In the genomic region with DNA sequence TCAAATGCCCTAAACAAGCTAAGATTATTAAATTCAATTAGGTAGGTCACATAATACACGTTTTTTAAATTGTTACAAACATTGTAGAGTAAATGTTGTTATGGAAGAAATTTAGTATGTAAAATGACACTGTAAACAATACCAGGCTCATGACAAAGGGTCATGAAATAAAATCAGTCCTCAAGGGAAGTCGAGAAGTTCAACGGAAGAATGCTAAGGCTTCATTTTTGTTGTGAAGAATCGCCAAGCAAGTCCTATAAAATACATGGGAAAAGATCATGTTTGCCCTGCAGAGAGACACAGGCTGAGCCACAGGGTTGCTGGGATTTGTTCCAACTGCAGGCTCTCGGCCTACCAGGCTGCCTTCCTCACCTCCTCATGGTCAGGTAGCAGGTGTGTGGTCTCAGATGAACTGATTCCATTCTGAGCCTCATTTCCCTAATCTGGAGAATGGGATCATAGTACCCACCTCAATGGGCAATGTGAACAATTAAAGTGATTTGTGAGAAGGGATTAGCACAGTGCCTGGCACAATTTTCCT, we compare ENCODE assay signal across 34 cellular contexts.
"Had no signal": no experiment of that assay in that cellular context is flagged by ENCODE, and none has a peak within 500 bp of the region (broad histone marks: within the 10 kb centered on the region; RNA-seq: fewer than 3 reads in every experiment).

No MANE protein-coding gene starts in this region.

- H3K27ac ChIP-seq: brain microvascular endothelial cell, Peyer's patch had no signal

- H3K36me3 ChIP-seq: brain microvascular endothelial cell, Peyer's patch had no signal

- H3K4me1 Mint-ChIP-seq: activated CD4-positive, alpha-beta T cell treated with anti-CD3 and anti-CD28 coated beads, Interleukin-2, amount 10 ng/mL, durations not matched to agents 7 days and 5 days; activated naive CD4-positive, alpha-beta T cell treated with anti-CD3 and anti-CD28 coated beads, Interleukin-2, amount 10 ng/mL, durations not matched to agents 7 days and 5 days had no signal

- H3K27ac Mint-ChIP-seq: activated CD4-positive, alpha-beta T cell treated with anti-CD3 and anti-CD28 coated beads for 36 hours; activated CD4-positive, alpha-beta T cell treated with anti-CD3 and anti-CD28 coated beads, Interleukin-2, amount 10 ng/mL, durations not matched to agents 7 days and 5 days; activated naive CD4-positive, alpha-beta T cell treated with anti-CD3 and anti-CD28 coated beads, Interleukin-2, amount 10 ng/mL, durations not matched to agents 7 days and 5 days; activated naive CD8-positive, alpha-beta T cell; activated naive CD8-positive, alpha-beta T cell treated with anti-CD3 and anti-CD28 coated beads, Interleukin-2, amount 50 U/mL, for 24 hours; activated T-helper 1 cell treated with anti-CD3 and anti-CD28 coated beads, Interleukin-12 subunit alpha, Interleukin-12 subunit beta, Interleukin-2, Interleukin-4 antibody, amounts not matched to agents 30 ng/mL and 10 ng/mL and 1 ng/mL, durations not matched to agents 14 hours and 24 hours and 36 hours; WTC11 had no signal

- H3K4me3 Mint-ChIP-seq: activated CD4-positive, alpha-beta T cell treated with anti-CD3 and anti-CD28 coated beads for 36 hours; activated CD4-positive, alpha-beta T cell treated with anti-CD3 and anti-CD28 coated beads, Interleukin-2, amount 10 ng/mL, durations not matched to agents 7 days and 5 days; activated naive CD4-positive, alpha-beta T cell treated with anti-CD3 and anti-CD28 coated beads, Interleukin-2, amount 10 ng/mL, durations not matched to agents 7 days and 5 days; activated naive CD8-positive, alpha-beta T cell; activated naive CD8-positive, alpha-beta T cell treated with anti-CD3 and anti-CD28 coated beads, Interleukin-2, amount 50 U/mL, for 24 hours; activated T-cell treated with anti-CD3 and anti-CD28 coated beads, Interleukin-2, amount 50 U/mL, for 4 hours; activated T-helper 1 cell treated with anti-CD3 and anti-CD28 coated beads, Interleukin-12 subunit alpha, Interleukin-12 subunit beta, Interleukin-2, Interleukin-4 antibody, amounts not matched to agents 30 ng/mL and 10 ng/mL and 1 ng/mL, durations not matched to agents 14 hours and 24 hours and 36 hours; WTC11 had no signal

- H3K9me3 Mint-ChIP-seq: activated naive CD8-positive, alpha-beta T cell treated with anti-CD3 and anti-CD28 coated beads, Interleukin-2, amount 50 U/mL, for 24 hours; activated T-cell treated with anti-CD3 and anti-CD28 coated beads, Interleukin-2, amount 50 U/mL, for 4 hours had no signal

- H3K27me3 ChIP-seq: brain microvascular endothelial cell, Peyer's patch had no signal

- H3K27me3 Mint-ChIP-seq: activated naive CD8-positive, alpha-beta T cell; activated naive CD8-positive, alpha-beta T cell treated with anti-CD3 and anti-CD28 coated beads, Interleukin-2, amount 50 U/mL, for 24 hours had no signal

- H3K36me3 Mint-ChIP-seq: activated naive CD4-positive, alpha-beta T cell treated with anti-CD3 and anti-CD28 coated beads, Interleukin-2, amount 10 ng/mL, durations not matched to agents 7 days and 5 days had no signal

- ATAC-seq: activated CD4-positive, alpha-beta T cell treated with anti-CD3 and anti-CD28 coated beads for 36 hours; activated CD4-positive, CD25-positive, alpha-beta regulatory T cell treated with anti-CD3 and anti-CD28 coated beads, Interleukin-2, amount 50 U/mL, for 24 hours; activated naive CD8-positive, alpha-beta T cell treated with anti-CD3 and anti-CD28 coated beads, Interleukin-2, amount 50 U/mL, for 24 hours; activated T-cell treated with anti-CD3 and anti-CD28 coated beads, Interleukin-2, amount 50 U/mL, for 4 hours; K562; PC-3; SK-N-SH treated with all-trans-retinoic acid at 6 μM for 48 hours; WTC11 had no signal

- H3K4me3 ChIP-seq: K562, Peyer's patch had no signal

- DNase-seq: activated CD4-positive, alpha-beta T cell treated with anti-CD3 and anti-CD28 coated beads for 36 hours; activated CD4-positive, alpha-beta T cell treated with anti-CD3 and anti-CD28 coated beads, Interleukin-2, amount 10 ng/mL, durations not matched to agents 7 days and 5 days; activated CD4-positive, alpha-beta T cell treated with anti-CD3 and anti-CD28 coated beads, Interleukin-2, amount 50 U/mL, for 48 hours; activated CD8-positive, alpha-beta memory T cell treated with anti-CD3 and anti-CD28 coated beads, Interleukin-2, amount 50 U/mL, for 4 hours; activated effector memory CD4-positive, alpha-beta T cell treated with Interleukin-2 at 50 U/mL for 16 hours; activated naive CD4-positive, alpha-beta T cell treated with anti-CD3 and anti-CD28 coated beads, Interleukin-2, amount 10 ng/mL, durations not matched to agents 7 days and 5 days; activated naive CD8-positive, alpha-beta T cell treated with anti-CD3 and anti-CD28 coated beads, Interleukin-2, amount 50 U/mL, for 24 hours; activated T-cell treated with anti-CD3 and anti-CD28 coated beads for 4 hours; activated T-cell treated with anti-CD3 and anti-CD28 coated beads, Interleukin-2, amount 50 U/mL, for 4 hours; anterior cingulate cortex; brain microvascular endothelial cell; central memory CD4-positive, alpha-beta T cell; IMR-90; NCI-H1105; NCI-H1436; NCI-H1694; NCI-H1930; NCI-H2081 treated with DMSO at 0.1 percent for 48 hours; NCI-H2171; NCI-H510A; NCI-H526; NCI-H748 treated with DMSO at 0.1 percent for 48 hours; NK-92 treated with Interleukin-12 subunit alpha and Interleukin-12 subunit beta, amount 100 ng/mL, for 24 hours; PC-3; Peyer's patch; RPMI8226; SHP77 treated with DMSO at 0.1 percent for 48 hours; T1000 had no signal
